9 cellular contexts compared by ENCODE assay signal in genomic region chr5:143434261-143435206, GRCh38. TPM values are rescaled to one million over a fixed set of nuclear protein-coding genes. Genes with fewer than 3 reads are reported as not detected.
DNase-seq lines count a peak whose midpoint lies in the region; ATAC-seq and TF ChIP-seq lines count a peak whose summit lies in the region.
"Had no signal": no experiment of that assay in that cellular context is flagged by ENCODE, and none has a peak within 500 bp of the region (broad histone marks: within the 10 kb centered on the region; RNA-seq: fewer than 3 reads in every experiment).

No MANE protein-coding gene starts in this region.

- H3K4me1 Mint-ChIP-seq in naive B cell: peaks cover 35 to 57% (median 48%) of the 10 kb centered on the region in 3 donors
- H3K4me1 Mint-ChIP-seq in Calu3 (ENCODE audit: low read depth, unreplicated experiment): peaks cover 27% of the 10 kb centered on the region

- CTCF ChIA-PET in Calu3 (lab: Charles Lee): no interaction called here

- H3K27ac Mint-ChIP-seq in naive B cell (peak overlapping the region; percentile 97 to 100 (median 98)), Calu3 (ENCODE audit: unreplicated experiment) (no peak overlapping the region)

- ATAC-seq in GM21367 (IDR thresholded peaks at IDR 0.05; ENCODE audit: unreplicated experiment) (peak; percentile 12), naive B cell (ENCODE audit: low read depth in 2 of 2) (peak; percentile 65 to 74)

- H3K27me3 Mint-ChIP-seq in naive B cell (no peaks in the 10 kb centered on the region), Calu3 (ENCODE audit: unreplicated experiment) (no peaks in the 10 kb centered on the region)

- no peak overlapping the region for H3K4me3 ChIP-seq in WERI-Rb-1 (ENCODE audit: low read depth, low read length)

- H3K4me3 Mint-ChIP-seq in naive B cell (peak overlapping the region; percentile 83 to 98 (median 94)), Calu3 (ENCODE audit: low read depth, unreplicated experiment) (no peak overlapping the region)

- no peaks in the 10 kb centered on the region for H3K27me3 ChIP-seq in WERI-Rb-1 (ENCODE audit: insufficient read depth, low read depth, severe bottlenecking)

- TF ChIP-seq CTCF in Calu3 (IDR thresholded peaks at IDR 0.05; ENCODE audit: unreplicated experiment) (no peak), WERI-Rb-1 (IDR thresholded peaks at IDR 0.05; ENCODE audit: low read depth, low read length) (no peak)

- no peak overlapping the region for H3K27ac ChIP-seq in WERI-Rb-1
- H3K27ac ChIP-seq: KMS-11 had no signal

- intact Hi-C loops in Calu3 (cut with micrococcal nuclease; ENCODE audit: unreplicated experiment): no loop called here

- no peaks in the 10 kb centered on the region for H3K36me3 ChIP-seq in WERI-Rb-1

- no peaks in the 10 kb centered on the region for H3K9me3 ChIP-seq in WERI-Rb-1 (ENCODE audit: severe bottlenecking)

- H3K9me3 Mint-ChIP-seq in naive B cell: no peaks in the 10 kb centered on the region
- no peaks in the 10 kb centered on the region for H3K9me3 Mint-ChIP-seq in Calu3 (ENCODE audit: low read depth, unreplicated experiment)

- H3K36me3 Mint-ChIP-seq in naive B cell (no peaks in the 10 kb centered on the region), Calu3 (ENCODE audit: insufficient read depth, unreplicated experiment) (no peaks in the 10 kb centered on the region)

- BruUV-seq in Calu3 (replicated peaks; lab: Mats Ljungman, UMichigan): no TSS peak

- peak; percentile 44 for DNase-seq in MV-4-11 (lab: John Stamatoyannopoulos, UW)
- peak; percentile 21 for DNase-seq in activated T-helper 9 cell treated with anti-CD3 and anti-CD28 coated beads, Interleukin-2, amount 50 U/mL, for 16 hours (ENCODE audit: low read depth)
- DNase-seq in naive B cell: peak; percentile 73
- DNase-seq in NCI-H2081 (lab: John Stamatoyannopoulos, UW): no peak
- DNase-seq in Calu3: no peak
- no peak for DNase-seq in H4 (ENCODE audit: low spot score)
- no peak for DNase-seq in WERI-Rb-1

RNA-seq across cellular contexts. Expression of gene NR3C1, which starts 31.0 kb away (rescaled TPM):
- 100 to 1,000 TPM in 5 of 6 donors, 10 to 100 TPM in 1; 87.7 to 150 (median 106) TPM for polyA plus RNA-seq in naive B cell (ENCODE audit: low read depth in 6 of 6)
- total RNA-seq in Calu3 (2022): 63.1 and 72.4 TPM in 2 replicates
- total RNA-seq in H4 (2014; rRNA removed; shearing (Covaris generic)): 47.9 and 55.5 TPM in 2 replicates

Comparison
In these comparisons a context has a peak if more than half of its experiments do, and no peak if none do; other contexts are left out.
1. DNase-seq: peak in MV-4-11 (single experiment), activated T-helper 9 cell treated with anti-CD3 and anti-CD28 coated beads, Interleukin-2, amount 50 U/mL, for 16 hours (single experiment) and naive B cell (single experiment); none in NCI-H2081 (0 of 2), Calu3 (single experiment), H4 (single experiment) and WERI-Rb-1 (single experiment).